Comparison of ENCODE assay signal across 8 cellular contexts in the genomic region with DNA sequence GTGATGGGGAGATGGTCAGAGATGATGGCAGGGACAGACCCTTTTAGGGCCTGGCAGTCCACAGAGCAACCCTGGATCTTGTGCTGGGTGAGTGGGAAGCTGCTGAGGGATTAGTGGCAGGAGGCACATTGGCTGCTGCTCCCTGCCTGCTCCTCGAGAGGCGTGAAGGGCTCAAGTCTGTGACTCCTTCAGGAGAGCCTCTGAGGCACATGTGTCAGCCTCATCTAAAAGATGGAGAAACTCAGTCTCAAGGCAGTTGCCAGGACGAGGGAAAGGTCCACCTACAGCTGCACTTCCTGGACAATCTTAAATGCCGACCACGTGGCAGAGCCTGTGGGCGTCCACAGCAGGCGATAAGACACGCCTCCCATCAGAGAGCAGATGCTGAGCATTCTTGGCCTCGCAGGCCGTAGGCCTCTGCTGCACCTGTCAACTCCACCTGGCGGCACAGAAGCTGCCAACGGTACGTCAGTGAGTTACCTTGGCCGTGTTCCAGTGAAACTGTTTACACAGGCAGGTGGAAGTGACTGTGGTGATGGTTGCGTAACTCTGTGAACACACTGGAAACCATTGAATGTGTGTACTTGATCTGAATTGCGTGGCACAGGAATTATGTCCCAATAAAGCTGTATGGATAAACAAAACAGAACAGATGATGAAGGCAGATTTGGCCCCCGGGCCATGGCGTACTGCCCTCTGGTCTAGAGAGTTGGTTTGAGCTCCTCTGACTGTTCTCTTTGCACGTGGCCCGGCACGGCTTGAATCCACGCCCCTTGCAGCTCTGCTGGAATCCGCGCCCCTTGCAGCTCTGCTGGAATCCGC.
DNase-seq lines count a peak whose midpoint lies in the region; ATAC-seq and TF ChIP-seq lines count a peak whose summit lies in the region.

No MANE protein-coding gene starts in this region.

- POLR2A ChIA-PET in IMR-90 (lab: Charles Lee; ENCODE audit: unreplicated experiment) = no interaction called here

- no peak overlapping the region for H3K14ac ChIP-seq in IMR-90 (replicated peaks; ENCODE audit: low read depth, low read length)

- H4K8ac ChIP-seq in IMR-90 (ENCODE audit: low read depth in 2 of 2, low read length in 2 of 2) = no peak overlapping the region

- CTCF ChIA-PET in IMR-90 (lab: Yijun Ruan, JAX) = interaction anchor here (0.9 kb wide), 1 partner anchor 20 kb away, joined by 3 read pairs; no protein-coding TSS in a partner anchor

- H3K56ac ChIP-seq in IMR-90 (ENCODE audit: extremely low read depth, insufficient read depth, low read length) = no peak overlapping the region

- no peaks in the 10 kb centered on the region; the same call in 1 of the 2 replicates for H3K9me3 ChIP-seq in IMR-90 (ENCODE audit: control insufficient read depth, insufficient read depth, low read length)
- no peaks in the 10 kb centered on the region for H3K9me3 ChIP-seq in testis

- no peak overlapping the region for H2AFZ ChIP-seq in IMR-90 (replicated peaks; ENCODE audit: low read length, poor library complexity)

- H3K79me1 ChIP-seq in IMR-90 (ENCODE audit: low read depth in 1 of 2, low read length in 2 of 2) = no peaks in the 10 kb centered on the region

- H3K18ac ChIP-seq in IMR-90 (ENCODE audit: low read depth, low read length) = no peak overlapping the region

- H2BK15ac ChIP-seq in IMR-90 (ENCODE audit: low read depth, low read length) = no peak overlapping the region

- H4K20me1 ChIP-seq in IMR-90 (ENCODE audit: insufficient read depth, low read length) = no peaks in the 10 kb centered on the region

- in situ Hi-C loops in IMR-90 (cut with MboI; ENCODE audit: low sequenced_read_pairs) = no loop called here

- H2AK9ac ChIP-seq in IMR-90 (replicated peaks; ENCODE audit: low read depth, low read length, poor library complexity) = peak overlapping the region; percentile 24

- no peak overlapping the region for H3K23ac ChIP-seq in IMR-90 (ENCODE audit: low read depth, low read length)

- peaks cover 11 to 26% of the 10 kb centered on the region in 2 donors for H3K36me3 Mint-ChIP-seq in activated naive CD4-positive, alpha-beta T cell treated with anti-CD3 and anti-CD28 coated beads, Interleukin-2, amount 50 U/mL, for 72 hours

- peak overlapping the region; percentile 60 to 95 for H3K27ac Mint-ChIP-seq in activated naive CD4-positive, alpha-beta T cell treated with anti-CD3 and anti-CD28 coated beads, Interleukin-2, amount 50 U/mL, for 72 hours

- H3K27me3 ChIP-seq in IMR-90 (ENCODE audit: control insufficient read depth, insufficient read depth, low read length) (no peaks in the 10 kb centered on the region), testis (no peaks in the 10 kb centered on the region)

- WGBS in IMR-90 (ENCODE audit: extremely low coverage in 2 of 2, insufficient read length in 1 of 2), 2 experiments = 67% methylated on average over 14 of the region's 25 CpGs; no CpG with 5 or more reads in 1 of the 2 experiments
- WGBS in testis, 2 donors = 87 to 96% methylated on average over 18 to 25 of the region's 25 CpGs

- H3K4ac ChIP-seq in IMR-90 (ENCODE audit: low read depth, low read length) = no peak overlapping the region

- dilution Hi-C loops in IMR-90 (cut with HindIII; ENCODE audit: low sequenced_read_pairs, unreplicated experiment) = no loop called here

- no peak overlapping the region for H2BK120ac ChIP-seq in IMR-90 (ENCODE audit: low read depth, low read length)

- no peak overlapping the region for H3K9ac ChIP-seq in IMR-90 (ENCODE audit: low read depth, low read length)

- no peaks in the 10 kb centered on the region for H3K9me1 ChIP-seq in IMR-90 (ENCODE audit: insufficient read depth, low read length)

- no TSS peak for BruUV-seq in IMR-90 (replicated peaks; lab: Mats Ljungman, UMichigan)

- H3K4me3 ChIP-seq in IMR-90 (ENCODE audit: insufficient read depth, low read depth, low read length) (no peak overlapping the region), testis (no peak overlapping the region)

- intact Hi-C loops in IMR-90 (cut with micrococcal nuclease) = no loop called here
- intact Hi-C loops in testis (cut with DNase I; ENCODE audit: low total_unique reads) = no loop called here

- no peak overlapping the region for H3K27ac ChIP-seq in IMR-90 (ENCODE audit: insufficient read depth, low read length)
- H3K27ac ChIP-seq in testis = no peak overlapping the region

- no peak overlapping the region for H4K5ac ChIP-seq in IMR-90 (ENCODE audit: low read depth, low read length)

- no peak overlapping the region for H2AK5ac ChIP-seq in IMR-90 (ENCODE audit: low read depth, low read length)

- DNase-seq in IMR-90 = no peak
- DNase-seq in NCI-H524 (lab: John Stamatoyannopoulos, UW) = peak; percentile 75 to 91
- no peak for DNase-seq in activated naive CD4-positive, alpha-beta T cell treated with anti-CD3 and anti-CD28 coated beads, Interleukin-2, amount 50 U/mL, for 72 hours (ENCODE audit: low spot score in 2 of 2)
- peak; percentile 46 to 99 for DNase-seq in lung microvascular endothelial cell (ENCODE audit: low read depth in 2 of 2)
- DNase-seq in GDM1 (lab: John Stamatoyannopoulos, UW) = no peak
- no peak for DNase-seq in testis

- H3K36me3 ChIP-seq in IMR-90 (ENCODE audit: control insufficient read depth, insufficient read depth, low read length) = no peaks in the 10 kb centered on the region
- no peaks in the 10 kb centered on the region for H3K36me3 ChIP-seq in testis (ENCODE audit: low read depth, missing control alignments)

- H3K9me3 Mint-ChIP-seq in activated naive CD4-positive, alpha-beta T cell treated with anti-CD3 and anti-CD28 coated beads, Interleukin-2, amount 50 U/mL, for 72 hours = no peaks in the 10 kb centered on the region

- no peak overlapping the region for H4K91ac ChIP-seq in IMR-90 (ENCODE audit: insufficient read depth, low read depth, low read length)

- H2BK20ac ChIP-seq in IMR-90 (ENCODE audit: low read depth, low read length) = no peak overlapping the region

- no peak overlapping the region for H2BK5ac ChIP-seq in IMR-90 (ENCODE audit: low read depth, low read length, poor library complexity, severe bottlenecking)

- H3K4me1 ChIP-seq in IMR-90 (ENCODE audit: control insufficient read depth, insufficient read depth, low read length) (no peaks in the 10 kb centered on the region), testis (no peaks in the 10 kb centered on the region)

- ATAC-seq in IMR-90 (ENCODE audit: low read depth) = no peak
- ATAC-seq in activated naive CD4-positive, alpha-beta T cell treated with anti-CD3 and anti-CD28 coated beads, Interleukin-2, amount 50 U/mL, for 72 hours = peak; percentile 40 to 70
- ATAC-seq in HG03442 (IDR thresholded peaks at IDR 0.05; ENCODE audit: unreplicated experiment) = no peak
- no peak for ATAC-seq in GM18909 (IDR thresholded peaks at IDR 0.05; ENCODE audit: poor library complexity, unreplicated experiment)

- no peak for TF ChIP-seq CTCF in IMR-90 (conservative IDR thresholded peaks at IDR 0.05; ENCODE audit: low read depth, low read length)
- no peak for TF ChIP-seq CTCF in testis (IDR thresholded peaks at IDR 0.05)

- H3K4me2 ChIP-seq in IMR-90 (ENCODE audit: low read depth, low read length) = no peak overlapping the region

- TF ChIP-seq RAD21 in IMR-90 (IDR thresholded peaks at IDR 0.05; ENCODE audit: low read length) = no peak

- no peak for TF ChIP-seq POLR2A in IMR-90 (IDR thresholded peaks at IDR 0.05; ENCODE audit: low read depth, low read length)
- no peak for TF ChIP-seq POLR2A in testis (IDR thresholded peaks at IDR 0.05)

TF ChIP-seq in IMR-90, 13 proteins besides CTCF, POLR2A, EP300 and RAD21:
- TF ChIP-seq MAZ (IDR thresholded peaks at IDR 0.05; ENCODE audit: borderline replicate concordance, low read depth, low read length) = no peak
- TF ChIP-seq CEBPB (IDR thresholded peaks at IDR 0.05; ENCODE audit: low read depth, low read length) = peak; percentile 72
TF ChIP-seq in IMR-90: peak in this region for 1.

Comparison
In these comparisons a context has a peak if more than half of its experiments do, and no peak if none do; other contexts are left out.
1. ATAC-seq: peak in activated naive CD4-positive, alpha-beta T cell treated with anti-CD3 and anti-CD28 coated beads, Interleukin-2, amount 50 U/mL, for 72 hours (2 of 2); none in IMR-90 (single experiment), HG03442 (single experiment) and GM18909 (single experiment).
2. DNase-seq: peak in NCI-H524 (2 of 2) and lung microvascular endothelial cell (2 of 2); none in IMR-90 (single experiment), activated naive CD4-positive, alpha-beta T cell treated with anti-CD3 and anti-CD28 coated beads, Interleukin-2, amount 50 U/mL, for 72 hours (0 of 2), GDM1 (single experiment) and testis (single experiment).